15 cellular contexts compared by ENCODE assay signal in the genomic region with DNA sequence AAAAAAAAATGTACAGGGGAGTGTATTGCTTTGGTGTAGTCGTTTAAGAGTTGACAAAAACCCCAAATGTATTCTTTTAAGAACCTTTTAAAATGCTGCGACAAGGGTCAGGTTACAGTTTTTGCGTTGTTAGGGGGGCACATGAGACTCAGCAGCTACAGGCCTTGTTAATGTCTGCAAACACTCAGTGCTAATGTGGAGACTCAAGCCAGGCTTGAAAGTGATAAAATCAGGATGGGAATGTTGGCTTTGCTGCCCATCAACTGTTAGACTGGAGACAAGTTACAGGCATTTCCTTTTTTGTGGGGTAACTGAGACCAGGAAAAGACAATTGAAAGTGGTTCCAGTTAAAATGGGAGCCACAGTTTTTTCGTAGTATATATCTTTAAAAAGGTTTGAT.
DNase-seq lines count a peak whose midpoint lies in the region; ATAC-seq and TF ChIP-seq lines count a peak whose summit lies in the region.
"Had no signal": no experiment of that assay in that cellular context is flagged by ENCODE, and none has a peak within 500 bp of the region (broad histone marks: within the 10 kb centered on the region; RNA-seq: fewer than 3 reads in every experiment).

No MANE protein-coding gene starts in this region.

- no peak overlapping the region for H4K8ac ChIP-seq in mesendoderm (ENCODE audit: low read depth, low read length)

- peaks cover 13% of the 10 kb centered on the region for H3F3A ChIP-seq in Loucy (ENCODE audit: low read depth)

- peak overlapping the region; percentile 51 for H3K27ac Mint-ChIP-seq in activated T-cell treated with anti-CD3 and anti-CD28 coated beads, Interleukin-2, amount 50 U/mL, for 72 hours

- no peak overlapping the region for H3K23ac ChIP-seq in mesendoderm (ENCODE audit: low read length)

- no peak overlapping the region for H2AK5ac ChIP-seq in mesendoderm (ENCODE audit: low read length)

- peak overlapping the region; percentile 47 to 57 for H3K4me3 Mint-ChIP-seq in activated T-cell treated with anti-CD3 and anti-CD28 coated beads, Interleukin-2, amount 50 U/mL, for 72 hours

- H2AFZ ChIP-seq in Loucy (ENCODE audit: low read length) (no peak overlapping the region), osteoblast (ENCODE audit: low read length) (no peak overlapping the region)

- H3K4me3 ChIP-seq in Loucy (ENCODE audit: low read length, poor library complexity, severe bottlenecking) (no peak overlapping the region), mesendoderm (ENCODE audit: low read length) (no peak overlapping the region), osteoblast (ENCODE audit: insufficient read depth, low read length) (no peak overlapping the region)
- H3K4me3 ChIP-seq: A549, pancreas, uterus had no signal

- H3K9me2 ChIP-seq in Loucy (replicated peaks; ENCODE audit: low read depth, low read length): no peaks in the 10 kb centered on the region

- H3K36me3 Mint-ChIP-seq in activated T-cell treated with anti-CD3 and anti-CD28 coated beads, Interleukin-2, amount 50 U/mL, for 72 hours (ENCODE audit: insufficient read depth in 2 of 2): peaks cover 1 to 2% of the 10 kb centered on the region in 2 donors

- no peaks in the 10 kb centered on the region for H3K27me3 ChIP-seq in Loucy (ENCODE audit: insufficient read depth, low read length, poor library complexity, severe bottlenecking)
- no peaks in the 10 kb centered on the region for H3K27me3 ChIP-seq in mesendoderm (ENCODE audit: insufficient read depth, low read length, poor library complexity)
- H3K27me3 ChIP-seq in osteoblast (ENCODE audit: insufficient read depth, low read length): peaks cover 12% of the 10 kb centered on the region
- H3K27me3 ChIP-seq: pancreas, uterus had no signal

- H3K79me2 ChIP-seq in Loucy (ENCODE audit: insufficient read depth, low read length) (peaks cover 84% of the 10 kb centered on the region), mesendoderm (ENCODE audit: control insufficient read depth, insufficient read depth, low read length) (no peaks in the 10 kb centered on the region), osteoblast (ENCODE audit: insufficient read depth, low read length) (no peaks in the 10 kb centered on the region)

- no peak overlapping the region for H4K5ac ChIP-seq in mesendoderm (ENCODE audit: low read length)

- DNase-seq in NCI-H524 (lab: John Stamatoyannopoulos, UW): peak; percentile 50 to 82
- no peak for DNase-seq in NCI-H524 treated with DMSO at 0.1 percent for 48 hours (lab: John Stamatoyannopoulos, UW)
- no peak for DNase-seq in activated T-cell treated with anti-CD3 and anti-CD28 coated beads, Interleukin-2, amount 50 U/mL, for 72 hours
- peak; percentile 84 for DNase-seq in mesendoderm
- no peak for DNase-seq in osteoblast (ENCODE audit: insufficient read length, low spot score, missing footprints)
- DNase-seq: activated effector memory CD4-positive, alpha-beta T cell treated with Interleukin-2 at 50 U/mL for 16 hours; mammary epithelial cell; NCI-H446; pancreas; uterus had no signal

- H3K56ac ChIP-seq in mesendoderm (ENCODE audit: low read length): no peak overlapping the region

- TF ChIP-seq CTCF in Loucy (conservative IDR thresholded peaks at IDR 0.05; ENCODE audit: low read length) (no peak), osteoblast (IDR thresholded peaks at IDR 0.05; ENCODE audit: extremely low read depth, low read depth, low read length) (no peak)

- H3K36me3 ChIP-seq in Loucy (ENCODE audit: insufficient read depth, low read length) (peaks cover 7% of the 10 kb centered on the region; the same call in 1 of the 2 replicates), mesendoderm (ENCODE audit: control insufficient read depth, insufficient read depth, low read length) (no peaks in the 10 kb centered on the region), osteoblast (ENCODE audit: insufficient read depth, low read length) (no peaks in the 10 kb centered on the region)
- H3K36me3 ChIP-seq: pancreas, uterus had no signal

- H3K9me3 Mint-ChIP-seq in activated T-cell treated with anti-CD3 and anti-CD28 coated beads, Interleukin-2, amount 50 U/mL, for 72 hours: no peaks in the 10 kb centered on the region

- H3K79me1 ChIP-seq in mesendoderm (ENCODE audit: low read length): no peaks in the 10 kb centered on the region

- no peak overlapping the region for H2BK15ac ChIP-seq in mesendoderm (replicated peaks; ENCODE audit: low read depth)

- H3K4ac ChIP-seq in mesendoderm (ENCODE audit: low read depth, low read length): no peak overlapping the region

- peaks cover 65% of the 10 kb centered on the region for H3K4me1 Mint-ChIP-seq in activated T-cell treated with anti-CD3 and anti-CD28 coated beads, Interleukin-2, amount 50 U/mL, for 72 hours (ENCODE audit: low read depth)

- no CpG with 5 or more reads among the region's 4 CpGs for WGBS in mesendoderm (ENCODE audit: extremely low coverage, insufficient coverage, low lambda C conversion rate)

- H3K4me1 ChIP-seq in Loucy (ENCODE audit: insufficient read depth, low read length, poor library complexity, severe bottlenecking): peaks cover 52% of the 10 kb centered on the region
- peaks cover 7% of the 10 kb centered on the region for H3K4me1 ChIP-seq in mesendoderm (ENCODE audit: control insufficient read depth, low read depth, low read length)
- H3K4me1 ChIP-seq in osteoblast (ENCODE audit: insufficient read depth, low read length): no peaks in the 10 kb centered on the region
- H3K4me1 ChIP-seq: uterus had no signal

- no peak for ATAC-seq in activated T-cell treated with anti-CD3 and anti-CD28 coated beads, Interleukin-2, amount 50 U/mL, for 72 hours (replicated peaks in 1 of 2)
- ATAC-seq in GM19035 (IDR thresholded peaks at IDR 0.05; ENCODE audit: unreplicated experiment) (no peak), HG03097 (IDR thresholded peaks at IDR 0.05; ENCODE audit: low FRiP score, unreplicated experiment) (no peak)
- ATAC-seq: A549, pancreas had no signal

- H3K9ac ChIP-seq in Loucy (ENCODE audit: low read depth, low read length, poor library complexity, severe bottlenecking) (no peak overlapping the region), mesendoderm (ENCODE audit: low read length) (no peak overlapping the region)

- no peaks in the 10 kb centered on the region for H3K27me3 Mint-ChIP-seq in activated T-cell treated with anti-CD3 and anti-CD28 coated beads, Interleukin-2, amount 50 U/mL, for 72 hours (ENCODE audit: low read depth)

- no peak overlapping the region for H2BK120ac ChIP-seq in mesendoderm (ENCODE audit: low read depth, low read length)

- H4K20me1 ChIP-seq in Loucy (ENCODE audit: insufficient read depth, low read length, poor library complexity, severe bottlenecking): no peaks in the 10 kb centered on the region
- H4K20me1 ChIP-seq in osteoblast (ENCODE audit: insufficient read depth, low read length): no peaks in the 10 kb centered on the region

- no peak overlapping the region for H2BK5ac ChIP-seq in mesendoderm (ENCODE audit: low read length)

- no peak overlapping the region for H3K18ac ChIP-seq in mesendoderm (ENCODE audit: low read length)

- H3K4me2 ChIP-seq in Loucy (ENCODE audit: low read depth, low read length, poor library complexity, severe bottlenecking) (peak overlapping the region; percentile 4), mesendoderm (ENCODE audit: low read length) (no peak overlapping the region), osteoblast (ENCODE audit: insufficient read depth, low read length) (no peak overlapping the region)
- H3K4me2 ChIP-seq: A549 had no signal

- no peaks in the 10 kb centered on the region for H3K9me3 ChIP-seq in Loucy (ENCODE audit: insufficient read depth, low read depth, low read length)
- H3K9me3 ChIP-seq in osteoblast (ENCODE audit: low read depth, low read length): no peaks in the 10 kb centered on the region
- H3K9me3 ChIP-seq: A549, pancreas, uterus had no signal

- no peak overlapping the region for H3K27ac ChIP-seq in mesendoderm (ENCODE audit: low read depth, low read length)
- H3K27ac ChIP-seq in osteoblast (ENCODE audit: low read depth, low read length): no peak overlapping the region
- H3K27ac ChIP-seq: A549, pancreas, RWPE1, uterus had no signal

Comparison
In these comparisons a context has a peak if more than half of its experiments do, and no peak if none do; other contexts are left out.
1. DNase-seq: peak in NCI-H524 (2 of 2) and mesendoderm (single experiment); none in NCI-H524 treated with DMSO at 0.1 percent for 48 hours (single experiment), activated T-cell treated with anti-CD3 and anti-CD28 coated beads, Interleukin-2, amount 50 U/mL, for 72 hours (0 of 2) and osteoblast (single experiment).